25 cellular contexts compared by ENCODE assay signal in the genomic region with DNA sequence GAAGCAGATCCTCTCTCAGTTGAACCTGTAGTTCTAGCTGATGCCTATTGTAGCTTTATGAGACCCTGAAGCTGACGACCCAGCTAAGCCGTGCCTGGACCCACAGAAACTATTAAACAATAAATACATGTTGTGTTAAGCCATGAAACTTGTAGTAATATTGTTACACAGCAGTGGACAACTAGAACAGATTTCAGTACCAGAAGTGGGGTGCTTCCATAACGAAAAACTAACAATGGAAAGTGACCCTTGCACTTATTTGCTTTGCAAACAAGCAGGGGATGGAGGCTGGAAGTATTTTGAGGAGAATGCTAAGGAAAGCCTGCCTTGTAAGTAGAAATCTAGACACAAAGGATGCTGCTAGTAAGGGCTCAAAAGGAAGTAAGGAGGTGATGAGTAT.
"Had no signal": no experiment of that assay in that cellular context is flagged by ENCODE, and none has a peak within 500 bp of the region (broad histone marks: within the 10 kb centered on the region; RNA-seq: fewer than 3 reads in every experiment).

No MANE protein-coding gene starts in this region.

- FAIRE-seq: endometrium, islet of Langerhans, keratinocyte had no signal

- H3K27me3 ChIP-seq: colonic mucosa, gastrocnemius medialis had no signal

- H3K36me3 ChIP-seq: colonic mucosa, esophagus squamous epithelium, gastrocnemius medialis, heart right ventricle, left lung, lower lobe of right lung had no signal

- H3K9me3 ChIP-seq: colonic mucosa, gastrocnemius medialis, lower lobe of right lung had no signal

- H3K4me1 ChIP-seq: colonic mucosa, esophagus squamous epithelium, heart right ventricle, left lung, lower lobe of right lung had no signal

- DNase-seq: colonic mucosa; cortex of kidney; effector CD8-positive, alpha-beta T cell; effector memory CD8-positive, alpha-beta T cell; endodermal cell; erythroblast; esophagus squamous epithelium; foreskin fibroblast; foreskin melanocyte; gastrocnemius medialis; glutamatergic neuron; head of caudate nucleus; heart right ventricle; hippocampal formation; left cardiac atrium; left lung; left ventricle myocardium superior; lower lobe of right lung; mesenchymal stem cell; mucosa of descending colon had no signal

- H3K27ac ChIP-seq: colonic mucosa, epithelial cell of prostate, esophagus squamous epithelium, heart right ventricle, left lung, lower lobe of right lung had no signal

- ATAC-seq: effector memory CD8-positive, alpha-beta T cell; esophagus mucosa; gastrocnemius medialis; heart right ventricle; left cardiac atrium; left lung; left ventricle myocardium superior; lower lobe of right lung; mucosa of descending colon had no signal

- H3K4me3 ChIP-seq: colonic mucosa, esophagus squamous epithelium, gastrocnemius medialis, heart right ventricle, left lung, lower lobe of right lung, mucosa of descending colon had no signal
